Comparison of ENCODE assay signal across 15 cellular contexts in genomic region chr7:40306596-40306995, GRCh38.
DNase-seq lines count a peak whose midpoint lies in the region.
"Had no signal": no experiment of that assay in that cellular context is flagged by ENCODE, and none has a peak within 500 bp of the region (broad histone marks: within the 10 kb centered on the region; RNA-seq: fewer than 3 reads in every experiment).

No MANE protein-coding gene starts in this region.

- DNase-seq in COLO829 (ENCODE audit: low spot score) (peak; percentile 47), NCI-H226 (peak; percentile 15), dermis microvascular lymphatic vessel endothelial cell (ENCODE audit: low read depth in 2 of 2) (peak; percentile 47 to 79), myocyte (ENCODE audit: low read depth) (peak; percentile 62), mucosa of gallbladder (ENCODE audit: low spot score) (no peak), DMS53 treated with DMSO at 0.1 percent for 48 hours (lab: John Stamatoyannopoulos, UW; ENCODE audit: unreplicated experiment) (no peak), NAMALWA (ENCODE audit: low spot score) (no peak)
- DNase-seq in activated naive CD4-positive, alpha-beta T cell treated with anti-CD3 and anti-CD28 coated beads, Interleukin-2, amount 10 ng/mL, durations not matched to agents 7 days and 5 days, result no peak
- DNase-seq: activated CD4-positive, alpha-beta T cell treated with anti-CD3 and anti-CD28 coated beads, Interleukin-2, amount 10 ng/mL, durations not matched to agents 7 days and 5 days; activated naive CD8-positive, alpha-beta T cell treated with anti-CD3 and anti-CD28 coated beads for 36 hours; H9; mesendoderm; NCI-H2081; Right ventricle myocardium superior; stomach had no signal

- H3K36me3 Mint-ChIP-seq in activated naive CD4-positive, alpha-beta T cell treated with anti-CD3 and anti-CD28 coated beads, Interleukin-2, amount 10 ng/mL, durations not matched to agents 7 days and 5 days, result no peaks in the 10 kb centered on the region
- H3K36me3 Mint-ChIP-seq: activated naive CD8-positive, alpha-beta T cell treated with anti-CD3 and anti-CD28 coated beads for 36 hours had no signal

- H3K27me3 Mint-ChIP-seq in activated naive CD4-positive, alpha-beta T cell treated with anti-CD3 and anti-CD28 coated beads, Interleukin-2, amount 10 ng/mL, durations not matched to agents 7 days and 5 days, result no peaks in the 10 kb centered on the region
- H3K27me3 Mint-ChIP-seq: activated CD4-positive, alpha-beta T cell treated with anti-CD3 and anti-CD28 coated beads, Interleukin-2, amount 10 ng/mL, durations not matched to agents 7 days and 5 days had no signal

- H3K27ac Mint-ChIP-seq in activated naive CD4-positive, alpha-beta T cell treated with anti-CD3 and anti-CD28 coated beads, Interleukin-2, amount 10 ng/mL, durations not matched to agents 7 days and 5 days, result no peak overlapping the region
- H3K27ac Mint-ChIP-seq: activated CD4-positive, alpha-beta T cell treated with anti-CD3 and anti-CD28 coated beads, Interleukin-2, amount 10 ng/mL, durations not matched to agents 7 days and 5 days; activated naive CD8-positive, alpha-beta T cell treated with anti-CD3 and anti-CD28 coated beads for 36 hours; H9 had no signal

- CTCF ChIA-PET in activated naive CD4-positive, alpha-beta T cell treated with anti-CD3 and anti-CD28 coated beads, Interleukin-2, amount 10 ng/mL, durations not matched to agents 7 days and 5 days (lab: Charles Lee), result interaction anchor here (0.6 kb wide), 1 partner anchor 1837 kb away, joined by 3 read pairs; no protein-coding TSS in a partner anchor

- no peak overlapping the region for H3K4me3 Mint-ChIP-seq in activated naive CD4-positive, alpha-beta T cell treated with anti-CD3 and anti-CD28 coated beads, Interleukin-2, amount 10 ng/mL, durations not matched to agents 7 days and 5 days
- H3K4me3 Mint-ChIP-seq: activated CD4-positive, alpha-beta T cell treated with anti-CD3 and anti-CD28 coated beads, Interleukin-2, amount 10 ng/mL, durations not matched to agents 7 days and 5 days; activated naive CD8-positive, alpha-beta T cell treated with anti-CD3 and anti-CD28 coated beads for 36 hours; H9 had no signal

- no peaks in the 10 kb centered on the region for H3K9me3 Mint-ChIP-seq in activated naive CD4-positive, alpha-beta T cell treated with anti-CD3 and anti-CD28 coated beads, Interleukin-2, amount 10 ng/mL, durations not matched to agents 7 days and 5 days
- H3K9me3 Mint-ChIP-seq: activated CD4-positive, alpha-beta T cell treated with anti-CD3 and anti-CD28 coated beads, Interleukin-2, amount 10 ng/mL, durations not matched to agents 7 days and 5 days; activated naive CD8-positive, alpha-beta T cell treated with anti-CD3 and anti-CD28 coated beads for 36 hours; H9 had no signal

- peaks cover 7% of the 10 kb centered on the region for H3K4me1 Mint-ChIP-seq in activated naive CD4-positive, alpha-beta T cell treated with anti-CD3 and anti-CD28 coated beads, Interleukin-2, amount 10 ng/mL, durations not matched to agents 7 days and 5 days

Comparison
In these comparisons a context has a peak if more than half of its experiments do, and no peak if none do; other contexts are left out.
1. DNase-seq: peak in COLO829 (single experiment), NCI-H226 (single experiment), dermis microvascular lymphatic vessel endothelial cell (2 of 2) and myocyte (single experiment); none in mucosa of gallbladder (single experiment), DMS53 treated with DMSO at 0.1 percent for 48 hours (single experiment), activated naive CD4-positive, alpha-beta T cell treated with anti-CD3 and anti-CD28 coated beads, Interleukin-2, amount 10 ng/mL, durations not matched to agents 7 days and 5 days (single experiment) and NAMALWA (single experiment).